In the genomic region with DNA sequence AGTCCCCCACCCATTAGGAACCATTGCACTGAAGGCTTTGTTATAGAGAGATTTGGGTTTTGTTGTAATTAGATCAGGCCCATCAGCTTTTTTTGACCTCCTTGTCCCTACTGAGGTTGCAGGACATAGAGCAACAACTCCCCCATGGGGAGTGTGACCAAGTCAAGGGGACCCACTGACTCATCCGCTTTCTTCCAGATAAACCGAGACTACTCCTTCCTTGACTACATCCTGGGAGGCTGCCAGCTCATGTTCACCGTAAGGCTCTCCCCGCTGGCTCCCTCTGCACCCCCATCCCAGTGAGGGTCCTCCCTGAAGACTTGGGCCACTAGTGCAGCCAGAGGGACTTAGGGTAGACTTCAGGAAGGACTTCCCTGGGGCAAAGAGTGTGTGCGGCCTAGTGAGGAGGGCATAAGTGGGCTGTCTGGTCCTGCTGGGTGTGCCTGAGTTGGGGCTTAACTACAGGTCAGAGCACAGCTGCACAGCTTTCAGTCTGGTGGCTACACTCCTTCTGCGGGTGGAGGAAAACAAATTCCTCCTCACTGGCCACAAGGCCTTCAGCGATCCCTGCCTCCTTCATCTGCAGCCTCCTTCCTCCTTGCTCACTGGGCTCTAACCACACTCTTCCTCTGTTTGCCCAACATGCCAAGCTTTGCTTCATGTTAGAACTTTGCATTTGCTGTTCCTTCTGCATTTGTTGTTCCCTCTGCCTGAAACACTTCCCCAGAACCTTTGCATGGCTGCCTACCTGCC, we compare ENCODE assay signal across 1 cellular context.
TF ChIP-seq lines count a peak whose summit lies in the region.

No MANE protein-coding gene starts in this region.

TF ChIP-seq in HepG2, 621 proteins besides CTCF, POLR2A, EP300 and RAD21:
- TF ChIP-seq ZMYM3 (CRISPR knock-in tag; IDR thresholded peaks at IDR 0.05), result peak; percentile 80
- TF ChIP-seq PTBP1 (IDR thresholded peaks at IDR 0.05; ENCODE audit: low read depth, low read length, poor library complexity, severe bottlenecking), result no peak
